Comparison of ENCODE assay signal across 10 cellular contexts in the genomic region with DNA sequence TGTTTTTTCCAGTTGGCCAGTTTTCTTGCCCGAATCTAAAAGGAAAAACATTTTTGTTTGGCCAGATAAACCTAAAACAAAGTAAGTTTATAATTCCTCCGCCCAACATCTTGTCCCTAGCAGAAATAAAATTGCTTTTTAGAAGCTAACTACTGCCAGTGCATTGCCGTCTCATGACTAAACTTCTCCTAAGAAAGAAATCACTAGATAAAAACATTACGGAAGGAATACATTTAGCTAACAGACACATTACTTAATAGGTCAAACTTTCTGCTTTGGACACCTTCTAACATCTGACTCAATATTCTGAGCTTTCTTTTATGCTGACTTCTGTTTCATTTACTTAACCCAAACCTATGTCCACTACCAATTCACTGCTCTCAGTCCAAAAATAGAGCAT. TPM values are rescaled to one million over a fixed set of nuclear protein-coding genes. Genes with fewer than 3 reads are reported as not detected.
A peak's percentile ranks its signal among the peaks of the same experiment; 100 is the strongest.
DNase-seq lines count a peak whose midpoint lies in the region; ATAC-seq and TF ChIP-seq lines count a peak whose summit lies in the region.
"Had no signal": no experiment of that assay in that cellular context is flagged by ENCODE, and none has a peak within 500 bp of the region (broad histone marks: within the 10 kb centered on the region; RNA-seq: fewer than 3 reads in every experiment).

No MANE protein-coding gene starts in this region.

- WGBS in psoas muscle, 3 donors: 42 to 63% (median 45%) methylated on average over 4 of the region's 4 CpGs

- H3K27ac ChIP-seq in psoas muscle: peak overlapping the region; percentile 8

- no peaks in the 10 kb centered on the region for H3K27me3 Mint-ChIP-seq in type B pancreatic cell
- H3K27me3 Mint-ChIP-seq in activated naive CD8-positive, alpha-beta T cell treated with anti-CD3 and anti-CD28 coated beads, Interleukin-2, amount 50 U/mL, for 24 hours: no peaks in the 10 kb centered on the region
- H3K27me3 Mint-ChIP-seq: CD4-positive, CD25-positive, alpha-beta regulatory T cell had no signal

- TF ChIP-seq CTCF in AG09309 (IDR thresholded peaks at IDR 0.05; ENCODE audit: control insufficient read depth, insufficient read depth, low read depth, low read length, missing control alignments) (no peak), NB4 (IDR thresholded peaks at IDR 0.05; ENCODE audit: low read depth, low read length) (no peak), fibroblast of villous mesenchyme (IDR thresholded peaks at IDR 0.05; ENCODE audit: insufficient read depth, low read depth, low read length) (no peak), psoas muscle (IDR thresholded peaks at IDR 0.05) (no peak), type B pancreatic cell (conservative IDR thresholded peaks at IDR 0.05) (no peak)

- H3K4me1 ChIP-seq in psoas muscle: peaks cover 25% of the 10 kb centered on the region

- H3K4me3 ChIP-seq in AG09309 (ENCODE audit: control insufficient read depth, low read depth, low read length): no peak overlapping the region
- no peak overlapping the region for H3K4me3 ChIP-seq in NB4 (ENCODE audit: low read depth, low read length)
- H3K4me3 ChIP-seq in fibroblast of villous mesenchyme (ENCODE audit: low read depth, low read length): no peak overlapping the region
- H3K4me3 ChIP-seq in psoas muscle: no peak overlapping the region

- H3K9me3 Mint-ChIP-seq in type B pancreatic cell: no peaks in the 10 kb centered on the region
- H3K9me3 Mint-ChIP-seq in activated naive CD8-positive, alpha-beta T cell treated with anti-CD3 and anti-CD28 coated beads, Interleukin-2, amount 50 U/mL, for 24 hours: no peaks in the 10 kb centered on the region
- H3K9me3 Mint-ChIP-seq: CD4-positive, CD25-positive, alpha-beta regulatory T cell; WTC11 had no signal

- peak; percentile 46 for DNase-seq in AG09309 (ENCODE audit: low read depth)
- DNase-seq in NB4 (ENCODE audit: low read depth): peak; percentile 15
- peak; percentile 78 for DNase-seq in fibroblast of villous mesenchyme (ENCODE audit: low read depth)
- no peak for DNase-seq in psoas muscle
- DNase-seq in T1000 (lab: John Stamatoyannopoulos, UW): no peak
- DNase-seq in type B pancreatic cell (ENCODE audit: extremely low spot score, unreplicated experiment): no peak
- no peak for DNase-seq in activated naive CD8-positive, alpha-beta T cell treated with anti-CD3 and anti-CD28 coated beads, Interleukin-2, amount 50 U/mL, for 24 hours
- DNase-seq: CD4-positive, CD25-positive, alpha-beta regulatory T cell had no signal

- no peaks in the 10 kb centered on the region for H3K9me3 ChIP-seq in psoas muscle

- H3K27me3 ChIP-seq in psoas muscle (ENCODE audit: insufficient read depth in 3 of 3, low read length in 2 of 3): no peaks in the 10 kb centered on the region

- H3K4me3 Mint-ChIP-seq in type B pancreatic cell: no peak overlapping the region
- H3K4me3 Mint-ChIP-seq in activated naive CD8-positive, alpha-beta T cell treated with anti-CD3 and anti-CD28 coated beads, Interleukin-2, amount 50 U/mL, for 24 hours: no peak overlapping the region
- H3K4me3 Mint-ChIP-seq: CD4-positive, CD25-positive, alpha-beta regulatory T cell; WTC11 had no signal

- peaks cover 4% of the 10 kb centered on the region for H3K36me3 Mint-ChIP-seq in type B pancreatic cell
- no peaks in the 10 kb centered on the region for H3K36me3 Mint-ChIP-seq in activated naive CD8-positive, alpha-beta T cell treated with anti-CD3 and anti-CD28 coated beads, Interleukin-2, amount 50 U/mL, for 24 hours (ENCODE audit: low read depth)
- H3K36me3 Mint-ChIP-seq: WTC11 had no signal

- TF ChIP-seq POLR2A in NB4 (IDR thresholded peaks at IDR 0.05; ENCODE audit: extremely low read depth, insufficient read length): no peak

- H3K27ac Mint-ChIP-seq in type B pancreatic cell: no peak overlapping the region
- no peak overlapping the region for H3K27ac Mint-ChIP-seq in activated naive CD8-positive, alpha-beta T cell treated with anti-CD3 and anti-CD28 coated beads, Interleukin-2, amount 50 U/mL, for 24 hours
- H3K27ac Mint-ChIP-seq: WTC11 had no signal

- H3K36me3 ChIP-seq in psoas muscle (ENCODE audit: insufficient read depth in 1 of 2, low read depth in 1 of 2): no peaks in the 10 kb centered on the region

- peaks cover 14% of the 10 kb centered on the region for H3K4me1 Mint-ChIP-seq in type B pancreatic cell (ENCODE audit: unreplicated experiment)
- H3K4me1 Mint-ChIP-seq in activated naive CD8-positive, alpha-beta T cell treated with anti-CD3 and anti-CD28 coated beads, Interleukin-2, amount 50 U/mL, for 24 hours: peaks cover 12% of the 10 kb centered on the region
- H3K4me1 Mint-ChIP-seq: WTC11 had no signal

- ATAC-seq in psoas muscle (peak in 2 of 4 donors; percentile 55 to 70), GM19328 (IDR thresholded peaks at IDR 0.05; ENCODE audit: unreplicated experiment) (no peak)
- no peak for ATAC-seq in activated naive CD8-positive, alpha-beta T cell treated with anti-CD3 and anti-CD28 coated beads, Interleukin-2, amount 50 U/mL, for 24 hours
- ATAC-seq: WTC11 had no signal

- intact Hi-C loops in psoas muscle (cut with DNase I): no loop called here

RNA-seq across cellular contexts. Expression of a gene that starts 36.2 kb away (rescaled TPM):
- total RNA-seq in fibroblast of villous mesenchyme: 10.6 and 16.0 TPM in 2 replicates
- 1 to 10 TPM; 8.0 to 8.7 (median 8.2) TPM for total RNA-seq in psoas muscle
- 1 to 10 TPM in 2 of 3 donors, under 1 TPM in 1; 0.89 to 3.7 (median 3.0) TPM for polyA plus RNA-seq in psoas muscle
- total RNA-seq in type B pancreatic cell (ENCODE audit: low replicate concordance): 17.9 and 21.6 TPM in 2 replicates

Comparison
In these comparisons a context has a peak if more than half of its experiments do, and no peak if none do; other contexts are left out.
1. DNase-seq: peak in AG09309 (single experiment), NB4 (single experiment) and fibroblast of villous mesenchyme (single experiment); none in psoas muscle (0 of 2), T1000 (single experiment), type B pancreatic cell (single experiment) and activated naive CD8-positive, alpha-beta T cell treated with anti-CD3 and anti-CD28 coated beads, Interleukin-2, amount 50 U/mL, for 24 hours (single experiment).